17 cellular contexts compared by ENCODE assay signal in genomic region chr1:31755197-31755611, GRCh38. TPM values are rescaled to one million over a fixed set of nuclear protein-coding genes. Genes with fewer than 3 reads are reported as not detected.
DNase-seq lines count a peak whose midpoint lies in the region; ATAC-seq and TF ChIP-seq lines count a peak whose summit lies in the region.
"Had no signal": no experiment of that assay in that cellular context is flagged by ENCODE, and none has a peak within 500 bp of the region (broad histone marks: within the 10 kb centered on the region; RNA-seq: fewer than 3 reads in every experiment).

No MANE protein-coding gene starts in this region.

- no peaks in the 10 kb centered on the region for H3K36me3 ChIP-seq in PC-9 (ENCODE audit: low read depth)
- H3K36me3 ChIP-seq in osteoblast (ENCODE audit: insufficient read depth, low read length) = no peaks in the 10 kb centered on the region

- H2AFZ ChIP-seq in PC-9 (no peak overlapping the region), osteoblast (ENCODE audit: low read length) (no peak overlapping the region)
- H2AFZ ChIP-seq: hepatocyte had no signal

- intact Hi-C loops in PC-9 (cut with micrococcal nuclease; ENCODE audit: unreplicated experiment) = no loop called here

- H3K9me2 ChIP-seq in PC-9 (ENCODE audit: insufficient read depth) = no peaks in the 10 kb centered on the region

- POLR2A ChIA-PET in PC-9 (lab: Charles Lee; ENCODE audit: unreplicated experiment) = no interaction called here

- no peaks in the 10 kb centered on the region for H3K9me3 ChIP-seq in PC-9 (ENCODE audit: insufficient read depth, low read depth)
- no peaks in the 10 kb centered on the region for H3K9me3 ChIP-seq in osteoblast (ENCODE audit: low read depth, low read length)

- no peak overlapping the region for H3K27ac ChIP-seq in PC-9
- no peak overlapping the region for H3K27ac ChIP-seq in osteoblast (ENCODE audit: low read depth, low read length)
- H3K27ac ChIP-seq: hepatocyte had no signal

- no peak overlapping the region for H3K4me3 ChIP-seq in PC-9
- no peak overlapping the region for H3K4me3 ChIP-seq in osteoblast (ENCODE audit: insufficient read depth, low read length)
- H3K4me3 ChIP-seq: hepatocyte, lung had no signal

- BruUV-seq in PC-9 (replicated peaks; lab: Mats Ljungman, UMichigan) = no TSS peak

- H3K79me2 ChIP-seq in PC-9 (ENCODE audit: low read depth) = no peaks in the 10 kb centered on the region
- H3K79me2 ChIP-seq in osteoblast (ENCODE audit: insufficient read depth, low read length) = no peaks in the 10 kb centered on the region

- H4K20me1 ChIP-seq in PC-9 (ENCODE audit: insufficient read depth) = no peaks in the 10 kb centered on the region; the same call in 1 of the 2 replicates
- peaks cover 23% of the 10 kb centered on the region for H4K20me1 ChIP-seq in osteoblast (ENCODE audit: insufficient read depth, low read length)

- H3K4me1 ChIP-seq in PC-9 (replicated peaks; ENCODE audit: insufficient read depth) (peaks cover 24% of the 10 kb centered on the region), osteoblast (ENCODE audit: insufficient read depth, low read length) (peaks cover 25% of the 10 kb centered on the region)

- TF ChIP-seq CTCF in PC-9 (conservative IDR thresholded peaks at IDR 0.05) = no peak
- no peak for TF ChIP-seq CTCF in osteoblast (IDR thresholded peaks at IDR 0.05; ENCODE audit: extremely low read depth, low read depth, low read length)

- H3K4me2 ChIP-seq in PC-9 (no peak overlapping the region), osteoblast (ENCODE audit: insufficient read depth, low read length) (no peak overlapping the region)
- H3K4me2 ChIP-seq: hepatocyte had no signal

- peaks cover 33% of the 10 kb centered on the region for H3F3A ChIP-seq in PC-9 (ENCODE audit: insufficient read depth, low read depth)

- TF ChIP-seq POLR2A in erythroblast (IDR thresholded peaks at IDR 0.05; ENCODE audit: low read length) = no peak

- H3K27me3 ChIP-seq in PC-9 (ENCODE audit: insufficient read depth, low read depth) (no peaks in the 10 kb centered on the region), osteoblast (ENCODE audit: insufficient read depth, low read length) (no peaks in the 10 kb centered on the region)
- H3K27me3 ChIP-seq: hepatocyte had no signal

- CTCF ChIA-PET in PC-9 (lab: Charles Lee) = no interaction called here

- ATAC-seq in HG02798 (IDR thresholded peaks at IDR 0.05; ENCODE audit: poor library complexity, unreplicated experiment) = no peak

- DNase-seq in EH (ENCODE audit: low read depth) (peak; percentile 93), PC-9 (peak; percentile 56 to 80), fibroblast of gingiva (ENCODE audit: low read depth) (peak; percentile 26), osteoblast (ENCODE audit: insufficient read length, low spot score, missing footprints) (peak; percentile 97), SW480 (ENCODE audit: low spot score) (no peak), erythroblast (lab: John Stamatoyannopoulos, UW) (no peak), SKM-1 (lab: John Stamatoyannopoulos, UW; ENCODE audit: unreplicated experiment) (no peak)
- DNase-seq: activated CD4-positive, alpha-beta memory T cell treated with anti-CD3 and anti-CD28 coated beads, Interleukin-2, amount 10 ng/mL, durations not matched to agents 7 days and 5 days; CD8-positive, alpha-beta memory T cell; HCEC 1CT; NCI-H2029; NCI-H774; SHP77; stimulated activated naive CD4-positive, alpha-beta T cell treated with Interleukin-2 at 50 U/mL for 16 hours had no signal

RNA-seq across cellular contexts. Expression of gene ADGRB2, which starts 8.9 kb away (rescaled TPM):
- total RNA-seq in PC-9 (2021) = 15.6 and 28.5 TPM in 2 replicates
- total RNA-seq in osteoblast = 5.8 and 7.4 TPM in 2 replicates

RNA-seq across cellular contexts. Expression of gene COL16A1, which starts 51.4 kb away (rescaled TPM):
- total RNA-seq in PC-9 (2021) (3.6 and 4.8 TPM in 2 replicates), osteoblast (158 and 197 TPM in 2 replicates)
- total RNA-seq: activated CD4-positive, alpha-beta memory T cell treated with anti-CD3 and anti-CD28 coated beads, Interleukin-2, amount 10 ng/mL, durations not matched to agents 7 days and 5 days had no signal

Comparison
In these comparisons a context has a peak if more than half of its experiments do, and no peak if none do; other contexts are left out.
1. DNase-seq: peak in EH (single experiment), PC-9 (2 of 2), fibroblast of gingiva (single experiment) and osteoblast (single experiment); none in SW480 (single experiment), erythroblast (0 of 2) and SKM-1 (single experiment).
2. RNA of gene COL16A1, which starts 51.4 kb away (total RNA-seq): 158 to 197 TPM in osteoblast; 3.6 to 4.8 TPM in PC-9; every median in the first group is over 10 times any median in the second.